9 cellular contexts compared by ENCODE assay signal in the genomic region with DNA sequence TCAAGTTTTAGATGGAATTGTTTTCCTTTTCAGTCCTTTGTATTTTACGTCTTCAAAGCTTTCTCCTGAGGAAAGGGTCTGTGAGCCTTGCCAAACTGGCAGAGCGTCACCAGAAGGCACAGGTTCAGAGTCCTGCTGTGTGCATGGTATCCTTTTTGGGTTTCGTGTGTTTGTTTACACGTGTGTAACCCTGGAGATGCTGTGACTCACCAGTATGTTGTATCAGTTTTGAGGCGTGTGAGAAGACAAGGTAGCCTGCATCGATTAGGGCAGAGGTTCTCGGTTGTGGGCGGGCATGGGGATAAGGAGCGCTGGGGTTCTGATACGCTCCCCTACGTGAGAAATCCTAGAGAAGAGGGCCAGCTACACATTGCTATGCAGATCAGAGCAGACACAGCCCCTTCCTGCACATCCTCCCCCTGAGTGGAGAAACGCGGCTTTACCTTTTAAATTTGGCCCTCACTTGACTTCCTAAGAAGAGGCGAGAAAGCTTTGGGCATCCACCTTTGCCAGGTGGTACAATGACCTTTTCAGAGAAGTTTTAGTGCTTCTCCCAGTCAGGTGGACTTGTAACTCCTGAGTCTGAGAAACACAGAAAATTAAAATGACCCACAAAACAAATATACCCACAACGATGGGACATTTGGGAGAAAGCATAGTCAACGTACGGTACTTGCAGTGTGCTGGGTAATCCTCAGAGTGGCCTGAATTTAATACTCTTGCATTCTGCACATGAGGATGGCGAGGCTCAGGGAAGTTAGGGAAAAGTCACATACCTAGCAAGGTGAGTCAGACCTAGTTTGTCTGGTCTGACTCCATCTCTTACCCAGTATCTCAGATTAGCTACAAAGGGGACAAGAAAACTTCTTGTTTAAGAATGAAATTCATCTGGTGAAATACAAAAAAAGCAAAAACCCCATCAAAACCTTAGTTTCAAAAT. TPM values are rescaled to one million over a fixed set of nuclear protein-coding genes. Genes with fewer than 3 reads are reported as not detected.
DNase-seq lines count a peak whose midpoint lies in the region; ATAC-seq and TF ChIP-seq lines count a peak whose summit lies in the region.
"Had no signal": no experiment of that assay in that cellular context is flagged by ENCODE, and none has a peak within 500 bp of the region (broad histone marks: within the 10 kb centered on the region; RNA-seq: fewer than 3 reads in every experiment).

No MANE protein-coding gene starts in this region.

- no peak for TF ChIP-seq EP300 in suprapubic skin (IDR thresholded peaks at IDR 0.05)

- H3K9ac ChIP-seq in Karpas-422 (ENCODE audit: low read length) = peak overlapping the region; percentile 69

- H3K36me3 ChIP-seq in Karpas-422 (ENCODE audit: insufficient read depth, low read length) (0 out of 2 replicates have a peak, but pooled peaks cover 13% of the 10 kb centered on the region), suprapubic skin (peaks cover 27% of the 10 kb centered on the region)

- WGBS in suprapubic skin = 59% methylated on average over 18 of the region's 18 CpGs

- peaks cover 78% of the 10 kb centered on the region for H3K79me2 ChIP-seq in Karpas-422 (ENCODE audit: low read length)

- DNase-seq in activated effector memory CD4-positive, alpha-beta T cell treated with anti-CD3 and anti-CD28 coated beads, Interleukin-2, amount 50 U/mL, for 16 hours = peak; percentile 34
- no peak for DNase-seq in activated effector memory CD4-positive, alpha-beta T cell treated with Interleukin-2 at 50 U/mL for 16 hours
- DNase-seq in Karpas-422 (peak; percentile 73), fibroblast of mammary gland (ENCODE audit: low read depth) (peak; percentile 37), suprapubic skin (ENCODE audit: low spot score in 2 of 2) (no peak), NCI-H1105 (lab: John Stamatoyannopoulos, UW) (no peak)

- H3K4me1 ChIP-seq in Karpas-422 (ENCODE audit: low read length) = peaks cover 50% of the 10 kb centered on the region
- peaks cover 19% of the 10 kb centered on the region for H3K4me1 ChIP-seq in suprapubic skin

- no peak for TF ChIP-seq CTCF in fibroblast of mammary gland (conservative IDR thresholded peaks at IDR 0.05; ENCODE audit: control insufficient read depth, insufficient read depth, low read depth, low read length)
- TF ChIP-seq CTCF in suprapubic skin (IDR thresholded peaks at IDR 0.05) = no peak

- no peak for TF ChIP-seq POLR2A in suprapubic skin (IDR thresholded peaks at IDR 0.05)

- no peak for ATAC-seq in GM18520 (IDR thresholded peaks at IDR 0.05; ENCODE audit: unreplicated experiment)
- no peak for ATAC-seq in HG03139 (IDR thresholded peaks at IDR 0.05; ENCODE audit: unreplicated experiment)

- H4K20me1 ChIP-seq in Karpas-422 (ENCODE audit: insufficient read depth, low read depth, low read length) = no peaks in the 10 kb centered on the region

- peak overlapping the region; percentile 97 for H3K4me2 ChIP-seq in Karpas-422 (ENCODE audit: low read depth, low read length, poor library complexity, severe bottlenecking)

- no peaks in the 10 kb centered on the region for H3K9me3 ChIP-seq in Karpas-422 (ENCODE audit: low read length)
- no peaks in the 10 kb centered on the region for H3K9me3 ChIP-seq in suprapubic skin

- H3K27ac ChIP-seq in Karpas-422 (ENCODE audit: low read length) = peak overlapping the region; percentile 100
- H3K27ac ChIP-seq in suprapubic skin = peak overlapping the region; percentile 42
- H3K27ac ChIP-seq: cardiac muscle cell had no signal

- H3K9me2 ChIP-seq in Karpas-422 (replicated peaks; ENCODE audit: insufficient read depth, low read length) = no peaks in the 10 kb centered on the region

- H3K27me3 ChIP-seq in Karpas-422 (ENCODE audit: low read length) (no peaks in the 10 kb centered on the region), suprapubic skin (no peaks in the 10 kb centered on the region)
- H3K27me3 ChIP-seq: cardiac muscle cell had no signal

- H3K4me3 ChIP-seq in Karpas-422 (ENCODE audit: low read length) (peak overlapping the region; percentile 61), fibroblast of mammary gland (ENCODE audit: control insufficient read depth, low read depth, low read length) (no peak overlapping the region), suprapubic skin (no peak overlapping the region)
- H3K4me3 ChIP-seq: cardiac muscle cell had no signal

- no peak overlapping the region for H2AFZ ChIP-seq in Karpas-422 (ENCODE audit: low read length)

RNA-seq across cellular contexts. Expression of a gene that starts 38.1 kb away (rescaled TPM):
- 72.8 and 115 TPM in 2 replicates for total RNA-seq in Karpas-422 (2014; rRNA removed; shearing (Covaris generic); ENCODE audit: low replicate concordance)
- total RNA-seq in suprapubic skin = 100 to 1,000 TPM in 1 of 4 donors, 10 to 100 TPM in 3; 78.3 to 214 (median 86.4) TPM

Comparison
In these comparisons a context has a peak if more than half of its experiments do, and no peak if none do; other contexts are left out.
1. DNase-seq: peak in activated effector memory CD4-positive, alpha-beta T cell treated with anti-CD3 and anti-CD28 coated beads, Interleukin-2, amount 50 U/mL, for 16 hours (single experiment), Karpas-422 (single experiment) and fibroblast of mammary gland (single experiment); none in activated effector memory CD4-positive, alpha-beta T cell treated with Interleukin-2 at 50 U/mL for 16 hours (single experiment), suprapubic skin (0 of 2) and NCI-H1105 (single experiment).